Comparison of ENCODE assay signal across 13 cellular contexts in genomic region chr9:113619156-113619861, GRCh38.
A peak's percentile ranks its signal among the peaks of the same experiment; 100 is the strongest.
DNase-seq lines count a peak whose midpoint lies in the region; ATAC-seq, FAIRE-seq and TF ChIP-seq lines count a peak whose summit lies in the region.
"Had no signal": no experiment of that assay in that cellular context is flagged by ENCODE, and none has a peak within 500 bp of the region (broad histone marks: within the 10 kb centered on the region; RNA-seq: fewer than 3 reads in every experiment).

No MANE protein-coding gene starts in this region.

- H3K4me3 Mint-ChIP-seq in Caco-2 (ENCODE audit: unreplicated experiment) (no peak overlapping the region), natural killer cell (no peak overlapping the region)
- H3K4me3 Mint-ChIP-seq: activated T-helper 1 cell treated with anti-CD3 and anti-CD28 coated beads, Interleukin-12 subunit alpha, Interleukin-12 subunit beta, Interleukin-2, Interleukin-4 antibody, amounts not matched to agents 30 ng/mL and 10 ng/mL and 1 ng/mL, durations not matched to agents 14 hours and 24 hours and 36 hours had no signal

- H3K27me3 Mint-ChIP-seq in Caco-2 (ENCODE audit: insufficient read depth, unreplicated experiment) (no peaks in the 10 kb centered on the region), natural killer cell (ENCODE audit: low read depth in 2 of 2) (peaks cover 7 to 16% of the 10 kb centered on the region in 2 donors)

- H3K36me3 Mint-ChIP-seq in Caco-2 (ENCODE audit: insufficient read depth, unreplicated experiment) (no peaks in the 10 kb centered on the region), natural killer cell (no peaks in the 10 kb centered on the region)

- H3K27ac ChIP-seq in kidney (ENCODE audit: low read depth in 2 of 2, low read length in 2 of 2) = peak overlapping the region; percentile 95 to 97
- H3K27ac ChIP-seq: HL-60 had no signal

- peaks cover 42% of the 10 kb centered on the region for H3K4me1 ChIP-seq in Caco-2
- peaks cover 44% of the 10 kb centered on the region for H3K4me1 ChIP-seq in NT2/D1 (ENCODE audit: insufficient read depth, insufficient read length)
- H3K4me1 ChIP-seq in kidney (ENCODE audit: control insufficient read depth in 1 of 2, insufficient read depth in 1 of 2, low read depth in 1 of 2, low read length in 2 of 2) = peaks cover 38 to 44% of the 10 kb centered on the region in 2 donors

- TF ChIP-seq CTCF in Caco-2 (IDR thresholded peaks at IDR 0.05; ENCODE audit: insufficient read depth in 1 of 2, low read depth in 1 of 2, low read length in 1 of 2, severe bottlenecking in 1 of 2, unreplicated experiment in 1 of 2) (no peak), kidney (IDR thresholded peaks at IDR 0.05; ENCODE audit: borderline replicate concordance, extremely low read depth, insufficient read depth) (no peak), natural killer cell (IDR thresholded peaks at IDR 0.05) (no peak)

- H3K27ac Mint-ChIP-seq in Caco-2 (ENCODE audit: unreplicated experiment) (peak overlapping the region; percentile 94), natural killer cell (no peak overlapping the region)
- H3K27ac Mint-ChIP-seq: activated T-helper 1 cell treated with anti-CD3 and anti-CD28 coated beads, Interleukin-12 subunit alpha, Interleukin-12 subunit beta, Interleukin-2, Interleukin-4 antibody, amounts not matched to agents 30 ng/mL and 10 ng/mL and 1 ng/mL, durations not matched to agents 14 hours and 24 hours and 36 hours had no signal

- DNase-seq in Caco-2 (no peak), NT2/D1 (ENCODE audit: low read depth, low spot score) (no peak), kidney (peak; percentile 79), posterior vena cava (ENCODE audit: low spot score) (peak; percentile 66), H4 (ENCODE audit: low spot score) (no peak), posterior cingulate gyrus (no peak), natural killer cell (no peak)
- DNase-seq: midbrain, NCI-H748 treated with DMSO at 0.1 percent for 48 hours had no signal

- CTCF ChIA-PET in Caco-2 (lab: Charles Lee) = no interaction called here

- ATAC-seq in GM21576 (IDR thresholded peaks at IDR 0.05; ENCODE audit: unreplicated experiment) (no peak), natural killer cell (no peak)

- H3K4me1 Mint-ChIP-seq in Caco-2 (ENCODE audit: low read depth, unreplicated experiment) = peaks cover 38% of the 10 kb centered on the region
- no peaks in the 10 kb centered on the region for H3K4me1 Mint-ChIP-seq in natural killer cell

- POLR2A ChIA-PET in Caco-2 (lab: Charles Lee) = no interaction called here

- H3K9me3 Mint-ChIP-seq in Caco-2 (ENCODE audit: unreplicated experiment) (no peaks in the 10 kb centered on the region), natural killer cell (no peaks in the 10 kb centered on the region)
- H3K9me3 Mint-ChIP-seq: activated T-helper 1 cell treated with anti-CD3 and anti-CD28 coated beads, Interleukin-12 subunit alpha, Interleukin-12 subunit beta, Interleukin-2, Interleukin-4 antibody, amounts not matched to agents 30 ng/mL and 10 ng/mL and 1 ng/mL, durations not matched to agents 14 hours and 24 hours and 36 hours had no signal

- H3K27me3 ChIP-seq in Caco-2 (replicated peaks; ENCODE audit: control insufficient read depth, insufficient read depth, low read length) (no peaks in the 10 kb centered on the region; the same call in 1 of the 2 replicates), NT2/D1 (ENCODE audit: insufficient read depth, insufficient read length) (no peaks in the 10 kb centered on the region)

- H3K4me3 ChIP-seq in Caco-2 (ENCODE audit: low read depth, low read length) (no peak overlapping the region), NT2/D1 (ENCODE audit: insufficient read length, low read depth) (no peak overlapping the region), kidney (ENCODE audit: low read length in 2 of 2) (peak overlapping the region in 1 of 2 donors; percentile 28)

- no peaks in the 10 kb centered on the region for H3K9me3 ChIP-seq in Caco-2
- no peaks in the 10 kb centered on the region for H3K9me3 ChIP-seq in NT2/D1 (ENCODE audit: insufficient read depth, low read length)
- H3K9me3 ChIP-seq in kidney (ENCODE audit: control insufficient read depth in 1 of 2, low read length in 2 of 2) = no peaks in the 10 kb centered on the region

- H3K9ac ChIP-seq in NT2/D1 (ENCODE audit: insufficient read length, low read depth) (peak overlapping the region; percentile 68), kidney (ENCODE audit: low read length in 2 of 2) (peak overlapping the region in 1 of 2 donors; percentile 57)

- H3K36me3 ChIP-seq in Caco-2 (ENCODE audit: control insufficient read depth, insufficient read depth, low read length) (no peaks in the 10 kb centered on the region), NT2/D1 (ENCODE audit: insufficient read depth, insufficient read length, low read length) (no peaks in the 10 kb centered on the region), kidney (ENCODE audit: control insufficient read depth in 1 of 2, insufficient read depth in 2 of 2, low read length in 2 of 2) (no peaks in the 10 kb centered on the region)

- intact Hi-C loops in Caco-2 (cut with micrococcal nuclease; ENCODE audit: unreplicated experiment) (no loop called here), kidney (cut with DNase I) (no loop called here), posterior vena cava (cut with DNase I) (no loop called here), posterior cingulate gyrus (cut with DNase I) (no loop called here), natural killer cell (cut with micrococcal nuclease) (no loop called here)

- FAIRE-seq in kidney (lab: Jason Lieb, UNC) = no peak
- FAIRE-seq: colon had no signal

- BruUV-seq in Caco-2 (replicated peaks; lab: Mats Ljungman, UMichigan) = no TSS peak

Comparison
In these comparisons a context has a peak if more than half of its experiments do, and no peak if none do; other contexts are left out.
1. DNase-seq: peak in kidney (single experiment) and posterior vena cava (single experiment); none in Caco-2 (0 of 2), NT2/D1 (single experiment), H4 (single experiment), posterior cingulate gyrus (0 of 10) and natural killer cell (single experiment).